ENCODE assay signal across 8 cellular contexts in genomic region chr1:31939484-31940329, GRCh38. TPM values are rescaled to one million over a fixed set of nuclear protein-coding genes. Genes with fewer than 3 reads are reported as not detected.
DNase-seq lines count a peak whose midpoint lies in the region; FAIRE-seq and TF ChIP-seq lines count a peak whose summit lies in the region.

No MANE protein-coding gene starts in this region.

- peak overlapping the region in 1 of 4 donors; percentile 23 for H3K4me3 ChIP-seq in adrenal gland

- peak overlapping the region; percentile 98 for H3K27ac Mint-ChIP-seq in T-helper 1 cell treated with Interleukin-12 subunit alpha and Interleukin-12 subunit beta and Interleukin-4 antibody, amounts not matched to agents 30 μg/mL and 1 μg/mL, for 36 hours

- H3K4me3 Mint-ChIP-seq in T-helper 1 cell treated with Interleukin-12 subunit alpha and Interleukin-12 subunit beta and Interleukin-4 antibody, amounts not matched to agents 30 μg/mL and 1 μg/mL, for 36 hours = peak overlapping the region; percentile 70

- H3K36me3 Mint-ChIP-seq in T-helper 1 cell treated with Interleukin-12 subunit alpha and Interleukin-12 subunit beta and Interleukin-4 antibody, amounts not matched to agents 30 μg/mL and 1 μg/mL, for 36 hours (ENCODE audit: low read depth) = peaks cover 24% of the 10 kb centered on the region

- TF ChIP-seq CTCF in adrenal gland (IDR thresholded peaks at IDR 0.05) = peak; percentile 8 to 65 (median 48)

- H3K9me3 Mint-ChIP-seq in T-helper 1 cell treated with Interleukin-12 subunit alpha and Interleukin-12 subunit beta and Interleukin-4 antibody, amounts not matched to agents 30 μg/mL and 1 μg/mL, for 36 hours = no peaks in the 10 kb centered on the region

- H3K36me3 ChIP-seq in adrenal gland (replicated peaks in 1 of 2) = no peaks in the 10 kb centered on the region

- 58 to 64% (median 60%) methylated on average over 14 to 16 of the region's 16 CpGs for WGBS in adrenal gland, 4 donors

- H3K27me3 ChIP-seq in adrenal gland = no peaks in the 10 kb centered on the region

- H3K4me1 Mint-ChIP-seq in T-helper 1 cell treated with Interleukin-12 subunit alpha and Interleukin-12 subunit beta and Interleukin-4 antibody, amounts not matched to agents 30 μg/mL and 1 μg/mL, for 36 hours (ENCODE audit: low read depth) = peaks cover 52% of the 10 kb centered on the region

- intact Hi-C loops in adrenal gland (cut with DNase I) = no loop called here

- H3K27ac ChIP-seq in adrenal gland = peak overlapping the region; percentile 70 to 93 (median 85)

- DNase-seq in A172 (ENCODE audit: low spot score) = peak; percentile 84
- peak; percentile 55 for DNase-seq in GM12892 (ENCODE audit: insufficient read length)
- DNase-seq in HT1080 (ENCODE audit: low read depth) = peak; percentile 89
- peak; percentile 59 to 89 (median 79) for DNase-seq in adrenal gland
- DNase-seq in kidney tubule cell (ENCODE audit: low spot score) = peak; percentile 91
- DNase-seq in stimulated activated CD8-positive, alpha-beta memory T cell treated with anti-CD3 and anti-CD28 coated beads, Interleukin-12 subunit alpha, Interleukin-12 subunit beta, amount 100 ng/mL, for 1 hour (ENCODE audit: low read depth) = peak; percentile 63
- DNase-seq in superior temporal gyrus (ENCODE audit: extremely low spot score) = no peak

- no peaks in the 10 kb centered on the region for H3K27me3 Mint-ChIP-seq in T-helper 1 cell treated with Interleukin-12 subunit alpha and Interleukin-12 subunit beta and Interleukin-4 antibody, amounts not matched to agents 30 μg/mL and 1 μg/mL, for 36 hours (ENCODE audit: low read depth)

- H3K4me1 ChIP-seq in adrenal gland (replicated peaks in 1 of 2) = peaks cover 36 to 52% of the 10 kb centered on the region in 2 donors

- H3K9me3 ChIP-seq in adrenal gland (replicated peaks in 1 of 3) = no peaks in the 10 kb centered on the region

- no peak for TF ChIP-seq POLR2A in GM12892 (IDR thresholded peaks at IDR 0.05; ENCODE audit: low read depth, low read length)
- TF ChIP-seq POLR2A in adrenal gland (IDR thresholded peaks at IDR 0.05) = peak in 1 of 2 donors; percentile 17

- FAIRE-seq in GM12892 (lab: Jason Lieb, UNC) = peak; percentile 92

RNA-seq across cellular contexts. Expression of gene PTP4A2, which starts 1.5 kb away (rescaled TPM):
- 207 and 289 TPM in 2 replicates for total RNA-seq in A172 (2014; rRNA removed; shearing (Covaris generic))
- polyA plus RNA-seq in GM12892 (2012; ENCODE audit: missing spikeins) = 377 TPM
- 404 and 496 TPM in 2 replicates for total RNA-seq in HT1080 (2014; rRNA removed; shearing (Covaris generic))
- 233 and 292 TPM in 2 replicates for polyA plus RNA-seq in HT1080 (2015; cell fraction: cytosol; rRNA removed)
- polyA plus RNA-seq in HT1080 (2015; cell fraction: nucleus; rRNA removed) = 140 and 175 TPM in 2 replicates
- total RNA-seq in adrenal gland = 100 to 1,000 TPM in 6 of 8 donors, 10 to 100 TPM in 2; 75.9 to 268 (median 185) TPM
- polyA plus RNA-seq in adrenal gland = 100 to 1,000 TPM in 1 of 3 donors, 10 to 100 TPM in 2; 51.8 to 371 (median 56.2) TPM
